In genomic region chr11:41394562-41395160, GRCh38 we compare ENCODE assay signal across 1 cellular context.
TF ChIP-seq lines count a peak whose summit lies in the region.

No MANE protein-coding gene starts in this region.

TF ChIP-seq in H1, 55 proteins besides CTCF, POLR2A, EP300 and RAD21 (continued from another document):
- TF ChIP-seq TAF7 (optimal IDR thresholded peaks at IDR 0.05; ENCODE audit: borderline replicate concordance, low read depth, low read length): no peak
- no peak for TF ChIP-seq SAP30 (IDR thresholded peaks at IDR 0.05; ENCODE audit: insufficient read depth, insufficient replicate concordance, low read length)
- TF ChIP-seq, protein P1, sequence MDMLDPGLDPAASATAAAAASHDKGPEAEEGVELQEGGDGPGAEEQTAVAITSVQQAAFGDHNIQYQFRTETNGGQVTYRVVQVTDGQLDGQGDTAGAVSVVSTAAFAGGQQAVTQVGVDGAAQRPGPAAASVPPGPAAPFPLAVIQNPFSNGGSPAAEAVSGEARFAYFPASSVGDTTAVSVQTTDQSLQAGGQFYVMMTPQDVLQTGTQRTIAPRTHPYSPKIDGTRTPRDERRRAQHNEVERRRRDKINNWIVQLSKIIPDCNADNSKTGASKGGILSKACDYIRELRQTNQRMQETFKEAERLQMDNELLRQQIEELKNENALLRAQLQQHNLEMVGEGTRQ (IDR thresholded peaks at IDR 0.05; ENCODE audit: low read length): no peak
- TF ChIP-seq CBX8 (IDR thresholded peaks at IDR 0.05; ENCODE audit: borderline replicate concordance, low read depth, low read length): no peak
- TF ChIP-seq KDM1A (IDR thresholded peaks at IDR 0.05; ENCODE audit: borderline replicate concordance, low read length): no peak
- TF ChIP-seq POU5F1 (IDR thresholded peaks at IDR 0.05; ENCODE audit: low read depth, low read length): no peak
- TF ChIP-seq SIX5 (IDR thresholded peaks at IDR 0.05; ENCODE audit: low read depth, low read length): no peak
- TF ChIP-seq HDAC6 (IDR thresholded peaks at IDR 0.05; ENCODE audit: low read depth, low read length): no peak
- no peak for TF ChIP-seq CEBPB (IDR thresholded peaks at IDR 0.05; ENCODE audit: low read depth, low read length)
- no peak for TF ChIP-seq CREB1 (IDR thresholded peaks at IDR 0.05)
- TF ChIP-seq, protein P2, sequence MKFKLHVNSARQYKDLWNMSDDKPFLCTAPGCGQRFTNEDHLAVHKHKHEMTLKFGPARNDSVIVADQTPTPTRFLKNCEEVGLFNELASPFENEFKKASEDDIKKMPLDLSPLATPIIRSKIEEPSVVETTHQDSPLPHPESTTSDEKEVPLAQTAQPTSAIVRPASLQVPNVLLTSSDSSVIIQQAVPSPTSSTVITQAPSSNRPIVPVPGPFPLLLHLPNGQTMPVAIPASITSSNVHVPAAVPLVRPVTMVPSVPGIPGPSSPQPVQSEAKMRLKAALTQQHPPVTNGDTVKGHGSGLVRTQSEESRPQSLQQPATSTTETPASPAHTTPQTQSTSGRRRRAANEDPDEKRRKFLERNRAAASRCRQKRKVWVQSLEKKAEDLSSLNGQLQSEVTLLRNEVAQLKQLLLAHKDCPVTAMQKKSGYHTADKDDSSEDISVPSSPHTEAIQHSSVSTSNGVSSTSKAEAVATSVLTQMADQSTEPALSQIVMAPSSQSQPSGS (IDR thresholded peaks at IDR 0.05; ENCODE audit: low read length): no peak
- TF ChIP-seq BRCA1 (IDR thresholded peaks at IDR 0.05; ENCODE audit: low read depth, low read length): no peak
TF ChIP-seq in H1: peak in this region for 0.
